In the genomic region with DNA sequence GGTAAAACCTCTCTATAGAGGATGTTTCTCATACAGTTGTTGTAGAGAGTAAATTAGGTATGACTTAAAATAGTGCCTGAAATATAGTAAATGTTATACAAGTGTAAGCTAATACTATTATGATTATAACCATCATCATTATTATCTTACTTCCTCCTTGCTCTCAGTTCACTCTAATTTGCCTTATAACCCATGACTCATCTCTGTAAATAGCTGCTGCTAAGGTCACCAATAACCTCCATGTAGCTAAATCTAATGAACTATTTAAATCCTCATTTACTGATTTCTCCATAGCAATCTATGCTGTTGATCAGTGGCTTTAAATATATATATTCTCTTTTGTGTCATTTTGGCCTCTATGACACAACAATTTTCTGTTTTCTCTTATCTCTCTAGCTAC, we compare ENCODE assay signal across 25 cellular contexts.
DNase-seq lines count a peak whose midpoint lies in the region; TF ChIP-seq lines count a peak whose summit lies in the region.
"Had no signal": no experiment of that assay in that cellular context is flagged by ENCODE, and none has a peak within 500 bp of the region (broad histone marks: within the 10 kb centered on the region; RNA-seq: fewer than 3 reads in every experiment).

No MANE protein-coding gene starts in this region.

- no peak overlapping the region for H3K4me3 ChIP-seq in liver (ENCODE audit: low read depth in 1 of 3, low read length in 3 of 3)
- H3K4me3 ChIP-seq: cardiac muscle cell, esophagus squamous epithelium, HAP-1, upper lobe of left lung had no signal

- TF ChIP-seq RAD21 in liver (IDR thresholded peaks at IDR 0.05) = peak in 1 of 2 donors; percentile 7

- no peaks in the 10 kb centered on the region for H3K27me3 ChIP-seq in liver (ENCODE audit: control insufficient read depth in 4 of 4, insufficient read depth in 4 of 4, low read length in 3 of 4)
- H3K27me3 ChIP-seq: cardiac muscle cell, esophagus squamous epithelium, upper lobe of left lung had no signal

- no peaks in the 10 kb centered on the region for H3K36me3 ChIP-seq in liver (ENCODE audit: control insufficient read depth in 4 of 4, insufficient read depth in 3 of 4, low read depth in 1 of 4, low read length in 3 of 4)
- H3K36me3 ChIP-seq: cardiac muscle cell, esophagus squamous epithelium, HAP-1, upper lobe of left lung had no signal

- no peak overlapping the region for H3K9ac ChIP-seq in liver (ENCODE audit: low read depth in 1 of 2, low read length in 2 of 2)

- H3K27ac ChIP-seq in liver (ENCODE audit: low read depth in 1 of 2, low read length in 2 of 2) = no peak overlapping the region
- H3K27ac ChIP-seq: cardiac muscle cell, esophagus squamous epithelium, upper lobe of left lung, VCaP had no signal

- TF ChIP-seq CTCF in GM20000 (IDR thresholded peaks at IDR 0.05; ENCODE audit: extremely low read depth, missing control alignments) (no peak), liver (IDR thresholded peaks at IDR 0.05; ENCODE audit: low read depth, low read length, missing input control) (no peak)

- peaks cover 1 to 17% (median 8%) of the 10 kb centered on the region in 4 donors for H3K4me1 ChIP-seq in liver (ENCODE audit: control insufficient read depth in 4 of 4, insufficient read depth in 4 of 4, low read length in 3 of 4)
- H3K4me1 ChIP-seq: HAP-1, upper lobe of left lung had no signal

- H3K9me3 ChIP-seq in liver (ENCODE audit: control insufficient read depth in 4 of 4, low read length in 3 of 4) = no peaks in the 10 kb centered on the region
- H3K9me3 ChIP-seq: esophagus squamous epithelium, HAP-1, upper lobe of left lung had no signal

- DNase-seq in DMS53 treated with DMSO at 0.1 percent for 48 hours (lab: John Stamatoyannopoulos, UW; ENCODE audit: unreplicated experiment) (peak; percentile 84), GM20000 (ENCODE audit: low spot score) (peak; percentile 3), OCI-M1 (lab: John Stamatoyannopoulos, UW) (peak; percentile 45), DMS79 treated with DMSO at 0.1 percent for 48 hours (lab: John Stamatoyannopoulos, UW) (no peak)
- DNase-seq in activated CD4-positive, alpha-beta T cell treated with anti-CD3 and anti-CD28 coated beads, Interleukin-2, amount 50 U/mL, for 4 hours = no peak
- no peak for DNase-seq in stimulated activated CD8-positive, alpha-beta memory T cell treated with anti-CD3 and anti-CD28 coated beads, Interleukin-4, amount 100 ng/mL, for 48 hours
- DNase-seq: activated CD4-positive, alpha-beta T cell treated with anti-CD3 and anti-CD28 coated beads for 4 hours; activated CD8-positive, alpha-beta memory T cell treated with anti-CD3 and anti-CD28 coated beads for 24 hours; activated effector memory CD4-positive, alpha-beta T cell treated with anti-CD3 and anti-CD28 coated beads, Interleukin-2, amount 50 U/mL, for 16 hours; activated naive CD8-positive, alpha-beta T cell treated with anti-CD3 and anti-CD28 coated beads for 36 hours; aorta; cortex of kidney; endodermal cell; esophagus squamous epithelium; foreskin melanocyte; mesenchymal stem cell; NCI-H187; NCI-H526; right cardiac atrium; stimulated activated CD4-positive, alpha-beta T cell treated with anti-CD3 and anti-CD28 coated beads, Interleukin-2, amount 100 ng/mL, for 48 hours; upper lobe of left lung had no signal

TF ChIP-seq in liver, 16 proteins besides CTCF, POLR2A, EP300 and RAD21:
- TF ChIP-seq HNF4G (IDR thresholded peaks at IDR 0.05) (no peak), JUND (IDR thresholded peaks at IDR 0.05) (peak; percentile 84 to 99), FOXA1 (IDR thresholded peaks at IDR 0.05) (peak; percentile 88), NR2F2 (IDR thresholded peaks at IDR 0.05) (no peak), RXRA (IDR thresholded peaks at IDR 0.05) (peak in 1 of 2 donors; percentile 50), FOXA2 (IDR thresholded peaks at IDR 0.05) (peak; percentile 85), GABPA (IDR thresholded peaks at IDR 0.05 in 1 of 2, conservative IDR thresholded peaks at IDR 0.05 in 1 of 2) (no peak), HNF4A (conservative IDR thresholded peaks at IDR 0.05) (peak in 1 of 2 donors; percentile 48)
- TF ChIP-seq, protein P1, sequence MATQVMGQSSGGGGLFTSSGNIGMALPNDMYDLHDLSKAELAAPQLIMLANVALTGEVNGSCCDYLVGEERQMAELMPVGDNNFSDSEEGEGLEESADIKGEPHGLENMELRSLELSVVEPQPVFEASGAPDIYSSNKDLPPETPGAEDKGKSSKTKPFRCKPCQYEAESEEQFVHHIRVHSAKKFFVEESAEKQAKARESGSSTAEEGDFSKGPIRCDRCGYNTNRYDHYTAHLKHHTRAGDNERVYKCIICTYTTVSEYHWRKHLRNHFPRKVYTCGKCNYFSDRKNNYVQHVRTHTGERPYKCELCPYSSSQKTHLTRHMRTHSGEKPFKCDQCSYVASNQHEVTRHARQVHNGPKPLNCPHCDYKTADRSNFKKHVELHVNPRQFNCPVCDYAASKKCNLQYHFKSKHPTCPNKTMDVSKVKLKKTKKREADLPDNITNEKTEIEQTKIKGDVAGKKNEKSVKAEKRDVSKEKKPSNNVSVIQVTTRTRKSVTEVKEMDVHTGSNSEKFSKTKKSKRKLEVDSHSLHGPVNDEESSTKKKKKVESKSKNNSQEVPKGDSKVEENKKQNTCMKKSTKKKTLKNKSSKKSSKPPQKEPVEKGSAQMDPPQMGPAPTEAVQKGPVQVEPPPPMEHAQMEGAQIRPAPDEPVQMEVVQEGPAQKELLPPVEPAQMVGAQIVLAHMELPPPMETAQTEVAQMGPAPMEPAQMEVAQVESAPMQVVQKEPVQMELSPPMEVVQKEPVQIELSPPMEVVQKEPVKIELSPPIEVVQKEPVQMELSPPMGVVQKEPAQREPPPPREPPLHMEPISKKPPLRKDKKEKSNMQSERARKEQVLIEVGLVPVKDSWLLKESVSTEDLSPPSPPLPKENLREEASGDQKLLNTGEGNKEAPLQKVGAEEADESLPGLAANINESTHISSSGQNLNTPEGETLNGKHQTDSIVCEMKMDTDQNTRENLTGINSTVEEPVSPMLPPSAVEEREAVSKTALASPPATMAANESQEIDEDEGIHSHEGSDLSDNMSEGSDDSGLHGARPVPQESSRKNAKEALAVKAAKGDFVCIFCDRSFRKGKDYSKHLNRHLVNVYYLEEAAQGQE (IDR thresholded peaks at IDR 0.05) = no peak
- TF ChIP-seq, protein P2, sequence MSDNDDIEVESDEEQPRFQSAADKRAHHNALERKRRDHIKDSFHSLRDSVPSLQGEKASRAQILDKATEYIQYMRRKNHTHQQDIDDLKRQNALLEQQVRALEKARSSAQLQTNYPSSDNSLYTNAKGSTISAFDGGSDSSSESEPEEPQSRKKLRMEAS (IDR thresholded peaks at IDR 0.05) = no peak

Comparison
In these comparisons a context has a peak if more than half of its experiments do, and no peak if none do; other contexts are left out.
1. DNase-seq: peak in DMS53 treated with DMSO at 0.1 percent for 48 hours (single experiment), GM20000 (single experiment) and OCI-M1 (single experiment); none in DMS79 treated with DMSO at 0.1 percent for 48 hours (single experiment), activated CD4-positive, alpha-beta T cell treated with anti-CD3 and anti-CD28 coated beads, Interleukin-2, amount 50 U/mL, for 4 hours (0 of 2) and stimulated activated CD8-positive, alpha-beta memory T cell treated with anti-CD3 and anti-CD28 coated beads, Interleukin-4, amount 100 ng/mL, for 48 hours (single experiment).